In the genomic region with DNA sequence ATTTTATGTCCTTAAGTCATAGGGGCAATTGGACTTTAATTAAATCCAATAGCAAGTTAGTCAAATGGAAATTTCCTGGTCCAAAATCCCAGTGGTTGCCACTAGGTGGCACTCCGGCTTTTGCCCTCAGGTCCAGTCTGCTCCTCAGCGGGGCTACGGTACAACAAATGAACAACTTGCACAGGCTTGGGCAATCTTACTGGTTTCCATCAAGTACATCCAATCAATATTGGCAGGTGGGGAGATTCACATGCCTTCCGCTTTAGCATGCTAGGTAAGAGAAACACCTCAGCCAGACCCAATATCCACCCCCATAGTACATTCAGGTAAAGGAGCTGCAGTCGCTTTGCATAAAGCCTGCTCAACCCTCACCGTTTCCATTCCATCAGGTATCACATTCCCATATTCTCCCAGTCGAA, we compare ENCODE assay signal across 1 cellular context.
TF ChIP-seq lines count a peak whose summit lies in the region.

No MANE protein-coding gene starts in this region.

TF ChIP-seq in K562, 482 proteins besides CTCF, POLR2A, EP300 and RAD21:
- TF ChIP-seq GABPB2 (CRISPR knock-in tag; conservative IDR thresholded peaks at IDR 0.05) (no peak), DNMT1 (IDR thresholded peaks at IDR 0.05) (no peak), U2AF1 (optimal IDR thresholded peaks at IDR 0.05; ENCODE audit: low read depth, low read length) (no peak), MAZ (CRISPR knock-in tag; conservative IDR thresholded peaks at IDR 0.05 in 1 of 2, IDR thresholded peaks at IDR 0.05 in 1 of 2) (0 out of 4 replicates have a peak, but pooled peaks of 1 of the 2 experiments have one; percentile 13), NR2C1 (IDR thresholded peaks at IDR 0.05) (no peak), NR2C1 (tag; IDR thresholded peaks at IDR 0.05) (no peak), JUND (IDR thresholded peaks at IDR 0.05; ENCODE audit: borderline replicate concordance, low read depth, low read length) (0 out of 2 replicates have a peak, but pooled peaks have one; percentile 13), JUND (tag; IDR thresholded peaks at IDR 0.05; ENCODE audit: borderline replicate concordance, low read depth, low read length) (no peak; the same call in 2 of the 3 replicates), ZNF668 (CRISPR knock-in tag; IDR thresholded peaks at IDR 0.05) (no peak), KLF16 (IDR thresholded peaks at IDR 0.05) (peak; percentile 66), ZNF609 (CRISPR knock-in tag; IDR thresholded peaks at IDR 0.05; ENCODE audit: borderline replicate concordance) (no peak), CEBPG (CRISPR knock-in tag; IDR thresholded peaks at IDR 0.05) (no peak), CEBPG (tag; conservative IDR thresholded peaks at IDR 0.05 in 1 of 2, IDR thresholded peaks at IDR 0.05 in 1 of 2) (peak in 1 of 2 experiments; percentile 22; a peak in 1 of 4 replicates), ELK1 (CRISPR knock-in tag; IDR thresholded peaks at IDR 0.05) (no peak), MAFF (IDR thresholded peaks at IDR 0.05; ENCODE audit: low read length) (no peak), MTA3 (IDR thresholded peaks at IDR 0.05; ENCODE audit: borderline replicate concordance) (0 out of 2 replicates have a peak, but pooled peaks have one; percentile 34), RB1 (IDR thresholded peaks at IDR 0.05; ENCODE audit: low read depth) (0 out of 2 replicates have a peak, but pooled peaks have one; percentile 19), HMG20B (CRISPR knock-in tag; IDR thresholded peaks at IDR 0.05) (no peak), TCFL5 (CRISPR knock-in tag; conservative IDR thresholded peaks at IDR 0.05) (no peak), NFIC (IDR thresholded peaks at IDR 0.05) (no peak), STAG1 (CRISPR knock-in tag; IDR thresholded peaks at IDR 0.05; ENCODE audit: borderline replicate concordance) (peak; percentile 44; the same call in 1 of the 2 replicates), L3MBTL2 (IDR thresholded peaks at IDR 0.05) (0 out of 2 replicates have a peak, but pooled peaks have one; percentile 18), SOX6 (IDR thresholded peaks at IDR 0.05) (no peak), PML (IDR thresholded peaks at IDR 0.05; ENCODE audit: low read length) (no peak), SMC3 (conservative IDR thresholded peaks at IDR 0.05; ENCODE audit: insufficient read depth, low read depth, low read length) (peak; percentile 77), ZNF76 (CRISPR knock-in tag; IDR thresholded peaks at IDR 0.05; ENCODE audit: borderline replicate concordance) (no peak), CEBPB (tag; IDR thresholded peaks at IDR 0.05) (peak; percentile 67; the same call in 1 of the 2 replicates), CXXC5 (CRISPR knock-in tag; IDR thresholded peaks at IDR 0.05) (peak; percentile 24; the same call in 1 of the 2 replicates)
- TF ChIP-seq, protein P1, sequence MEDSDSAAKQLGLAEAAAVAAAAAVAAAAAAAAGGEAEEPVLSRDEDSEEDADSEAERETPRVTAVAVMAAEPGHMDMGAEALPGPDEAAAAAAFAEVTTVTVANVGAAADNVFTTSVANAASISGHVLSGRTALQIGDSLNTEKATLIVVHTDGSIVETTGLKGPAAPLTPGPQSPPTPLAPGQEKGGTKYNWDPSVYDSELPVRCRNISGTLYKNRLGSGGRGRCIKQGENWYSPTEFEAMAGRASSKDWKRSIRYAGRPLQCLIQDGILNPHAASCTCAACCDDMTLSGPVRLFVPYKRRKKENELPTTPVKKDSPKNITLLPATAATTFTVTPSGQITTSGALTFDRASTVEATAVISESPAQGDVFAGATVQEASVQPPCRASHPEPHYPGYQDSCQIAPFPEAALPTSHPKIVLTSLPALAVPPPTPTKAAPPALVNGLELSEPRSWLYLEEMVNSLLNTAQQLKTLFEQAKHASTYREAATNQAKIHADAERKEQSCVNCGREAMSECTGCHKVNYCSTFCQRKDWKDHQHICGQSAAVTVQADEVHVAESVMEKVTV (CRISPR knock-in tag; IDR thresholded peaks at IDR 0.05): peak; percentile 69
- TF ChIP-seq, protein P2, sequence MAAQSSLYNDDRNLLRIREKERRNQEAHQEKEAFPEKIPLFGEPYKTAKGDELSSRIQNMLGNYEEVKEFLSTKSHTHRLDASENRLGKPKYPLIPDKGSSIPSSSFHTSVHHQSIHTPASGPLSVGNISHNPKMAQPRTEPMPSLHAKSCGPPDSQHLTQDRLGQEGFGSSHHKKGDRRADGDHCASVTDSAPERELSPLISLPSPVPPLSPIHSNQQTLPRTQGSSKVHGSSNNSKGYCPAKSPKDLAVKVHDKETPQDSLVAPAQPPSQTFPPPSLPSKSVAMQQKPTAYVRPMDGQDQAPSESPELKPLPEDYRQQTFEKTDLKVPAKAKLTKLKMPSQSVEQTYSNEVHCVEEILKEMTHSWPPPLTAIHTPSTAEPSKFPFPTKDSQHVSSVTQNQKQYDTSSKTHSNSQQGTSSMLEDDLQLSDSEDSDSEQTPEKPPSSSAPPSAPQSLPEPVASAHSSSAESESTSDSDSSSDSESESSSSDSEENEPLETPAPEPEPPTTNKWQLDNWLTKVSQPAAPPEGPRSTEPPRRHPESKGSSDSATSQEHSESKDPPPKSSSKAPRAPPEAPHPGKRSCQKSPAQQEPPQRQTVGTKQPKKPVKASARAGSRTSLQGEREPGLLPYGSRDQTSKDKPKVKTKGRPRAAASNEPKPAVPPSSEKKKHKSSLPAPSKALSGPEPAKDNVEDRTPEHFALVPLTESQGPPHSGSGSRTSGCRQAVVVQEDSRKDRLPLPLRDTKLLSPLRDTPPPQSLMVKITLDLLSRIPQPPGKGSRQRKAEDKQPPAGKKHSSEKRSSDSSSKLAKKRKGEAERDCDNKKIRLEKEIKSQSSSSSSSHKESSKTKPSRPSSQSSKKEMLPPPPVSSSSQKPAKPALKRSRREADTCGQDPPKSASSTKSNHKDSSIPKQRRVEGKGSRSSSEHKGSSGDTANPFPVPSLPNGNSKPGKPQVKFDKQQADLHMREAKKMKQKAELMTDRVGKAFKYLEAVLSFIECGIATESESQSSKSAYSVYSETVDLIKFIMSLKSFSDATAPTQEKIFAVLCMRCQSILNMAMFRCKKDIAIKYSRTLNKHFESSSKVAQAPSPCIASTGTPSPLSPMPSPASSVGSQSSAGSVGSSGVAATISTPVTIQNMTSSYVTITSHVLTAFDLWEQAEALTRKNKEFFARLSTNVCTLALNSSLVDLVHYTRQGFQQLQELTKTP (IDR thresholded peaks at IDR 0.05; ENCODE audit: low read depth in 1 of 2, partially characterized antibody in 2 of 2): peak in 1 of 2 experiments; percentile 16
- TF ChIP-seq, protein P3, sequence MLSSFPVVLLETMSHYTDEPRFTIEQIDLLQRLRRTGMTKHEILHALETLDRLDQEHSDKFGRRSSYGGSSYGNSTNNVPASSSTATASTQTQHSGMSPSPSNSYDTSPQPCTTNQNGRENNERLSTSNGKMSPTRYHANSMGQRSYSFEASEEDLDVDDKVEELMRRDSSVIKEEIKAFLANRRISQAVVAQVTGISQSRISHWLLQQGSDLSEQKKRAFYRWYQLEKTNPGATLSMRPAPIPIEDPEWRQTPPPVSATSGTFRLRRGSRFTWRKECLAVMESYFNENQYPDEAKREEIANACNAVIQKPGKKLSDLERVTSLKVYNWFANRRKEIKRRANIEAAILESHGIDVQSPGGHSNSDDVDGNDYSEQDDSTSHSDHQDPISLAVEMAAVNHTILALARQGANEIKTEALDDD (IDR thresholded peaks at IDR 0.05): peak; percentile 30; the same call in 1 of the 2 replicates
